In genomic region chr13:66508153-66508909, GRCh38 we compare ENCODE assay signal across 19 cellular contexts.
"Had no signal": no experiment of that assay in that cellular context is flagged by ENCODE, and none has a peak within 500 bp of the region (broad histone marks: within the 10 kb centered on the region; RNA-seq: fewer than 3 reads in every experiment).

No MANE protein-coding gene starts in this region.

- H3K36me3 Mint-ChIP-seq: activated naive CD4-positive, alpha-beta T cell treated with anti-CD3 and anti-CD28 coated beads, Interleukin-2, amount 10 ng/mL, durations not matched to agents 7 days and 5 days; brain had no signal

- H3K4me3 ChIP-seq: gastrocnemius medialis, stomach had no signal

- H3K9ac ChIP-seq: parathyroid adenoma had no signal

- H3K4me3 Mint-ChIP-seq: activated CD4-positive, alpha-beta T cell treated with anti-CD3 and anti-CD28 coated beads, Interleukin-2, amount 10 ng/mL, durations not matched to agents 7 days and 5 days; activated naive CD4-positive, alpha-beta T cell treated with anti-CD3 and anti-CD28 coated beads, Interleukin-2, amount 10 ng/mL, durations not matched to agents 7 days and 5 days; brain; endodermal cell; mesothelial cell of epicardium; T-helper 17 cell had no signal

- FAIRE-seq: kidney, TTC549 had no signal

- DNase-seq: activated CD4-positive, alpha-beta T cell treated with anti-CD3 and anti-CD28 coated beads, Interleukin-2, amount 10 ng/mL, durations not matched to agents 7 days and 5 days; activated CD4-positive, CD25-positive, alpha-beta regulatory T cell; activated CD8-positive, alpha-beta memory T cell treated with anti-CD3 and anti-CD28 coated beads for 24 hours; activated naive CD4-positive, alpha-beta T cell treated with anti-CD3 and anti-CD28 coated beads, Interleukin-2, amount 10 ng/mL, durations not matched to agents 7 days and 5 days; amniotic stem cell; cerebellar nuclear complex; dermis blood vessel endothelial cell; endodermal cell; gastrocnemius medialis; kidney; stimulated activated CD4-positive, alpha-beta T cell treated with anti-CD3 and anti-CD28 coated beads, Interleukin-15, amount 100 ng/mL, for 24 hours; stimulated activated CD4-positive, alpha-beta T cell treated with anti-CD3 and anti-CD28 coated beads, Interleukin-4, amount 100 ng/mL, for 4 hours; stomach; T-helper 17 cell had no signal

- H3K9me3 ChIP-seq: gastrocnemius medialis, stomach had no signal

- H3K79me2 ChIP-seq: parathyroid adenoma had no signal

- H3K9me3 Mint-ChIP-seq: activated CD4-positive, alpha-beta T cell treated with anti-CD3 and anti-CD28 coated beads, Interleukin-2, amount 10 ng/mL, durations not matched to agents 7 days and 5 days; activated T-helper 2 cell treated with anti-CD3 and anti-CD28 coated beads, Interferon-gamma antibody, Interleukin-2, Interleukin-4, amounts not matched to agents 10 μg/mL and 5 μg/mL and 100 μg/mL, durations not matched to agents 14 hours and 24 hours and 36 hours had no signal

- H3K4me1 ChIP-seq: gastrocnemius medialis, parathyroid adenoma, stomach had no signal

- ATAC-seq: gastrocnemius medialis, T-helper 17 cell had no signal

- H3K27ac ChIP-seq: gastrocnemius medialis, parathyroid adenoma, stomach had no signal

- H3K27me3 ChIP-seq: gastrocnemius medialis, stomach had no signal

- H3K4me1 Mint-ChIP-seq: activated CD4-positive, alpha-beta T cell treated with anti-CD3 and anti-CD28 coated beads, Interleukin-2, amount 10 ng/mL, durations not matched to agents 7 days and 5 days; activated naive CD4-positive, alpha-beta T cell treated with anti-CD3 and anti-CD28 coated beads, Interleukin-2, amount 10 ng/mL, durations not matched to agents 7 days and 5 days; T-helper 17 cell had no signal

- H3K27ac Mint-ChIP-seq: activated CD4-positive, alpha-beta T cell treated with anti-CD3 and anti-CD28 coated beads, Interleukin-2, amount 10 ng/mL, durations not matched to agents 7 days and 5 days; activated naive CD4-positive, alpha-beta T cell treated with anti-CD3 and anti-CD28 coated beads, Interleukin-2, amount 10 ng/mL, durations not matched to agents 7 days and 5 days; activated T-helper 2 cell treated with anti-CD3 and anti-CD28 coated beads, Interferon-gamma antibody, Interleukin-2, Interleukin-4, amounts not matched to agents 10 μg/mL and 5 μg/mL and 100 μg/mL, durations not matched to agents 14 hours and 24 hours and 36 hours; brain; endodermal cell; mesothelial cell of epicardium; T-helper 17 cell had no signal

- H3K27me3 Mint-ChIP-seq: activated CD4-positive, alpha-beta T cell treated with anti-CD3 and anti-CD28 coated beads, Interleukin-2, amount 10 ng/mL, durations not matched to agents 7 days and 5 days; activated naive CD4-positive, alpha-beta T cell treated with anti-CD3 and anti-CD28 coated beads, Interleukin-2, amount 10 ng/mL, durations not matched to agents 7 days and 5 days; brain; T-helper 17 cell had no signal

- H3K36me3 ChIP-seq: gastrocnemius medialis, stomach had no signal

- H2AFZ ChIP-seq: parathyroid adenoma had no signal
